9 cellular contexts compared by ENCODE assay signal in genomic region chr1:150972417-150972940, GRCh38. TPM values are rescaled to one million over a fixed set of nuclear protein-coding genes. Genes with fewer than 3 reads are reported as not detected.
DNase-seq lines count a peak whose midpoint lies in the region; ATAC-seq and TF ChIP-seq lines count a peak whose summit lies in the region.
"Had no signal": no experiment of that assay in that cellular context is flagged by ENCODE, and none has a peak within 500 bp of the region (broad histone marks: within the 10 kb centered on the region; RNA-seq: fewer than 3 reads in every experiment).

No MANE protein-coding gene starts in this region.

- H3K27ac Mint-ChIP-seq in CD8-positive, alpha-beta T cell: peak overlapping the region; percentile 87

- H3K27ac ChIP-seq in CD8-positive, alpha-beta T cell (ENCODE audit: low read depth, low read length): peak overlapping the region; percentile 78
- H3K27ac ChIP-seq in OCI-LY1 (ENCODE audit: low read depth, low read length, poor library complexity, severe bottlenecking) (peak overlapping the region; percentile 11), osteoblast (ENCODE audit: low read depth, low read length) (peak overlapping the region; percentile 69)

- no peaks in the 10 kb centered on the region for H3K9me2 ChIP-seq in OCI-LY1 (ENCODE audit: low read depth, low read length)

- peak overlapping the region; percentile 86 for H3K4me3 Mint-ChIP-seq in CD8-positive, alpha-beta T cell

- H4K20me1 ChIP-seq in OCI-LY1 (ENCODE audit: insufficient read depth, low read length) (no peaks in the 10 kb centered on the region), osteoblast (ENCODE audit: insufficient read depth, low read length) (peaks cover 54% of the 10 kb centered on the region)

- H3K79me2 ChIP-seq in OCI-LY1 (ENCODE audit: insufficient read depth, low read length): peaks cover 23% of the 10 kb centered on the region
- peaks cover 68% of the 10 kb centered on the region for H3K79me2 ChIP-seq in osteoblast (ENCODE audit: insufficient read depth, low read length)

- H3K9ac ChIP-seq in OCI-LY1 (ENCODE audit: low read length) (peak overlapping the region; percentile 88), endocrine pancreas (ENCODE audit: control insufficient read depth, insufficient read depth, low read length) (peak overlapping the region; percentile 16)

- intact Hi-C loops in CD8-positive, alpha-beta T cell (cut with DNase I, micrococcal nuclease): loop anchor here in 1 of 2 experiments (10.0 kb wide), 1 partner anchor 408 kb away; no protein-coding TSS in a partner anchor

- POLR2A ChIA-PET in CD8-positive, alpha-beta T cell (lab: Charles Lee): no interaction called here

- H2AFZ ChIP-seq in OCI-LY1 (ENCODE audit: low read length): no peak overlapping the region
- H2AFZ ChIP-seq in osteoblast (ENCODE audit: low read length): no peak overlapping the region

- H3K4me1 Mint-ChIP-seq in CD8-positive, alpha-beta T cell (ENCODE audit: low read depth): peaks cover 60% of the 10 kb centered on the region

- CTCF ChIA-PET in CD8-positive, alpha-beta T cell (lab: Charles Lee): no interaction called here

- H3K9me3 ChIP-seq in CD8-positive, alpha-beta T cell (ENCODE audit: low read length): no peaks in the 10 kb centered on the region
- H3K9me3 ChIP-seq in OCI-LY1 (ENCODE audit: low read length) (no peaks in the 10 kb centered on the region), endocrine pancreas (ENCODE audit: control insufficient read depth, low read length) (no peaks in the 10 kb centered on the region), osteoblast (ENCODE audit: low read depth, low read length) (no peaks in the 10 kb centered on the region)

- peaks cover 50% of the 10 kb centered on the region for H3K4me1 ChIP-seq in CD8-positive, alpha-beta T cell (ENCODE audit: insufficient read depth, low read length)
- H3K4me1 ChIP-seq in OCI-LY1 (ENCODE audit: insufficient read depth, low read length, severe bottlenecking): peaks cover 37% of the 10 kb centered on the region
- peaks cover 7% of the 10 kb centered on the region for H3K4me1 ChIP-seq in endocrine pancreas (ENCODE audit: control insufficient read depth, insufficient read depth, low read length)
- peaks cover 42% of the 10 kb centered on the region for H3K4me1 ChIP-seq in osteoblast (ENCODE audit: insufficient read depth, low read length)

- no peak overlapping the region for H3K4me3 ChIP-seq in CD8-positive, alpha-beta T cell (ENCODE audit: low read depth, low read length)
- H3K4me3 ChIP-seq in OCI-LY1 (ENCODE audit: low read depth, low read length, poor library complexity, severe bottlenecking) (peak overlapping the region; percentile 88), endocrine pancreas (ENCODE audit: control insufficient read depth, insufficient read depth, low read length) (peak overlapping the region; percentile 40), osteoblast (ENCODE audit: insufficient read depth, low read length) (peak overlapping the region; percentile 95)

- H3K36me3 ChIP-seq in CD8-positive, alpha-beta T cell (ENCODE audit: insufficient read depth, low read length): peaks cover 14% of the 10 kb centered on the region
- H3K36me3 ChIP-seq in OCI-LY1 (ENCODE audit: insufficient read depth, low read length) (peaks cover 14% of the 10 kb centered on the region; the same call in 1 of the 2 replicates), endocrine pancreas (ENCODE audit: control insufficient read depth, insufficient read depth, low read length) (no peaks in the 10 kb centered on the region), osteoblast (ENCODE audit: insufficient read depth, low read length) (peaks cover 14% of the 10 kb centered on the region)

- H3K4me2 ChIP-seq in OCI-LY1 (ENCODE audit: low read length) (peak overlapping the region; percentile 87), osteoblast (ENCODE audit: insufficient read depth, low read length) (peak overlapping the region; percentile 98)

- no peaks in the 10 kb centered on the region for H3K27me3 Mint-ChIP-seq in CD8-positive, alpha-beta T cell (ENCODE audit: low read depth)

- peaks cover 22% of the 10 kb centered on the region for H3K36me3 Mint-ChIP-seq in CD8-positive, alpha-beta T cell

- no peak for TF ChIP-seq CTCF in CD8-positive, alpha-beta T cell (IDR thresholded peaks at IDR 0.05)
- TF ChIP-seq CTCF in OCI-LY1 (IDR thresholded peaks at IDR 0.05; ENCODE audit: low read length) (no peak; the same call in 1 of the 2 replicates), osteoblast (IDR thresholded peaks at IDR 0.05; ENCODE audit: extremely low read depth, low read depth, low read length) (no peak)

- no peaks in the 10 kb centered on the region; the same call in 1 of the 2 replicates for H3F3A ChIP-seq in OCI-LY1 (ENCODE audit: insufficient read depth, low read length)

- ATAC-seq in CD8-positive, alpha-beta T cell: no peak
- ATAC-seq in GM19455 (IDR thresholded peaks at IDR 0.05; ENCODE audit: unreplicated experiment): no peak

- DNase-seq in CD8-positive, alpha-beta T cell: no peak
- DNase-seq in osteoblast (ENCODE audit: insufficient read length, low spot score, missing footprints) (peak; percentile 59), AG08395 (ENCODE audit: low spot score) (no peak), OCI-M2 (lab: John Stamatoyannopoulos, UW; ENCODE audit: unreplicated experiment) (no peak), A172 (ENCODE audit: low spot score) (no peak)
- DNase-seq: NCI-H2171 treated with DMSO at 0.1 percent for 48 hours had no signal

- no peaks in the 10 kb centered on the region for H3K27me3 ChIP-seq in CD8-positive, alpha-beta T cell (ENCODE audit: insufficient read depth, low read length)
- no peaks in the 10 kb centered on the region; the same call in 1 of the 2 replicates for H3K27me3 ChIP-seq in OCI-LY1 (ENCODE audit: insufficient read depth, low read length)
- no peaks in the 10 kb centered on the region for H3K27me3 ChIP-seq in endocrine pancreas (ENCODE audit: control insufficient read depth, insufficient read depth, low read length)
- no peaks in the 10 kb centered on the region for H3K27me3 ChIP-seq in osteoblast (ENCODE audit: insufficient read depth, low read length)

- no peaks in the 10 kb centered on the region for H3K9me3 Mint-ChIP-seq in CD8-positive, alpha-beta T cell

RNA-seq across cellular contexts. Expression of gene CERS2, which starts 2.2 kb away (rescaled TPM):
- 10 to 100 TPM; 74.5 to 75.5 TPM for total RNA-seq in CD8-positive, alpha-beta T cell
- total RNA-seq in osteoblast: 159 and 164 TPM in 2 replicates
- total RNA-seq in A172 (2014; rRNA removed; shearing (Covaris generic)): 376 and 393 TPM in 2 replicates

RNA-seq across cellular contexts. Expression of gene ANXA9, which starts 9.6 kb away (rescaled TPM):
- total RNA-seq in CD8-positive, alpha-beta T cell: under 1 TPM in 1 of 2 experiments, not detected in 1; 0.16 TPM
- total RNA-seq in osteoblast: under 0.01 TPM in 2 replicates
- 18.2 and 20.6 TPM in 2 replicates for total RNA-seq in A172 (2014; rRNA removed; shearing (Covaris generic))

RNA-seq across cellular contexts. Expression of gene MINDY1, which starts 34.2 kb away (rescaled TPM):
- total RNA-seq in CD8-positive, alpha-beta T cell: 1 to 10 TPM; 2.2 to 2.4 TPM
- total RNA-seq in osteoblast: 17.1 and 18.1 TPM in 2 replicates
- total RNA-seq in A172 (2014; rRNA removed; shearing (Covaris generic)): 9.3 and 10.6 TPM in 2 replicates

RNA-seq across cellular contexts. Expression of gene PRUNE1, which starts 35.8 kb away (rescaled TPM):
- total RNA-seq in CD8-positive, alpha-beta T cell: 1 to 10 TPM; 8.0 to 9.0 TPM
- total RNA-seq in osteoblast: 8.3 and 11.6 TPM in 2 replicates
- 18.8 and 19.0 TPM in 2 replicates for total RNA-seq in A172 (2014; rRNA removed; shearing (Covaris generic))

RNA-seq across cellular contexts. Expression of gene SETDB1, which starts 46.3 kb away (rescaled TPM):
- 10 to 100 TPM; 44.1 to 47.4 TPM for total RNA-seq in CD8-positive, alpha-beta T cell
- 38.0 and 42.3 TPM in 2 replicates for total RNA-seq in osteoblast
- total RNA-seq in A172 (2014; rRNA removed; shearing (Covaris generic)): 55.4 and 56.8 TPM in 2 replicates

Comparison
In these comparisons a context has a peak if more than half of its experiments do, and no peak if none do; other contexts are left out.
1. H3K27ac ChIP-seq: peak in every context shown above with its lines; median percentile 78 in CD8-positive, alpha-beta T cell; 69 in osteoblast; 11 in OCI-LY1.
2. RNA of gene ANXA9, which starts 9.6 kb away (total RNA-seq): 18.2 to 20.6 TPM in A172; 0.16 TPM in CD8-positive, alpha-beta T cell and under 0.01 TPM in osteoblast; every median in the first group is over 10 times any median in the second.